8 cellular contexts compared by ENCODE assay signal in genomic region chr3:172750069-172750367, GRCh38. TPM values are rescaled to one million over a fixed set of nuclear protein-coding genes. Genes with fewer than 3 reads are reported as not detected.
DNase-seq lines count a peak whose midpoint lies in the region; ATAC-seq and TF ChIP-seq lines count a peak whose summit lies in the region.

No MANE protein-coding gene starts in this region.

- no peak for TF ChIP-seq POLR2A in NB4 (IDR thresholded peaks at IDR 0.05; ENCODE audit: extremely low read depth, insufficient read length)

- H3K27ac ChIP-seq in endodermal cell (ENCODE audit: low read depth, low read length) (peak overlapping the region; percentile 42), osteoblast (ENCODE audit: low read depth, low read length) (peak overlapping the region; percentile 99)

- DNase-seq in Caco-2 (no peak), NB4 (ENCODE audit: low read depth) (no peak), endodermal cell (no peak), osteoblast (ENCODE audit: insufficient read length, low spot score, missing footprints) (no peak), NCI-H128 (lab: John Stamatoyannopoulos, UW; ENCODE audit: unreplicated experiment) (no peak)

- intact Hi-C loops in Caco-2 (cut with micrococcal nuclease; ENCODE audit: unreplicated experiment) = loop anchor here (1.0 kb wide), 3 partner anchors 39 to 77 kb away; partner anchors contain the start of gene NCEH1

- peaks cover 43% of the 10 kb centered on the region for H3K79me2 ChIP-seq in osteoblast (ENCODE audit: insufficient read depth, low read length)

- H4K20me1 ChIP-seq in osteoblast (ENCODE audit: insufficient read depth, low read length) = no peaks in the 10 kb centered on the region

- no peaks in the 10 kb centered on the region for H3K9me3 Mint-ChIP-seq in Caco-2 (ENCODE audit: unreplicated experiment)
- no peaks in the 10 kb centered on the region for H3K9me3 Mint-ChIP-seq in endodermal cell

- no peak for TF ChIP-seq CTCF in Caco-2 (IDR thresholded peaks at IDR 0.05; ENCODE audit: insufficient read depth in 1 of 2, low read depth in 1 of 2, low read length in 1 of 2, severe bottlenecking in 1 of 2, unreplicated experiment in 1 of 2)
- TF ChIP-seq CTCF in NB4 (IDR thresholded peaks at IDR 0.05; ENCODE audit: low read depth, low read length) = no peak
- no peak for TF ChIP-seq CTCF in endodermal cell (conservative IDR thresholded peaks at IDR 0.05)
- no peak for TF ChIP-seq CTCF in osteoblast (IDR thresholded peaks at IDR 0.05; ENCODE audit: extremely low read depth, low read depth, low read length)

- peak overlapping the region; percentile 96 for H3K27ac Mint-ChIP-seq in Caco-2 (ENCODE audit: unreplicated experiment)
- H3K27ac Mint-ChIP-seq in endodermal cell = peak overlapping the region; percentile 79

- peaks cover 32% of the 10 kb centered on the region for H3K36me3 Mint-ChIP-seq in Caco-2 (ENCODE audit: insufficient read depth, unreplicated experiment)
- H3K36me3 Mint-ChIP-seq in endodermal cell (ENCODE audit: low read depth) = peaks cover 22% of the 10 kb centered on the region

- no peaks in the 10 kb centered on the region for H3K9me3 ChIP-seq in Caco-2
- H3K9me3 ChIP-seq in endodermal cell (ENCODE audit: control insufficient read depth, low read length) = no peaks in the 10 kb centered on the region
- no peaks in the 10 kb centered on the region for H3K9me3 ChIP-seq in osteoblast (ENCODE audit: low read depth, low read length)

- H3K4me1 Mint-ChIP-seq in Caco-2 (ENCODE audit: low read depth, unreplicated experiment) (peaks cover 33% of the 10 kb centered on the region), endodermal cell (peaks cover 39% of the 10 kb centered on the region)

- H3K27me3 Mint-ChIP-seq in Caco-2 (ENCODE audit: insufficient read depth, unreplicated experiment) = no peaks in the 10 kb centered on the region
- H3K27me3 Mint-ChIP-seq in endodermal cell (ENCODE audit: insufficient read depth) = no peaks in the 10 kb centered on the region

- H3K27me3 ChIP-seq in Caco-2 (replicated peaks; ENCODE audit: control insufficient read depth, insufficient read depth, low read length) = no peaks in the 10 kb centered on the region
- no peaks in the 10 kb centered on the region for H3K27me3 ChIP-seq in endodermal cell (ENCODE audit: control insufficient read depth, insufficient read depth, low read length, poor library complexity, severe bottlenecking)
- H3K27me3 ChIP-seq in osteoblast (ENCODE audit: insufficient read depth, low read length) = no peaks in the 10 kb centered on the region

- H3K4me3 Mint-ChIP-seq in Caco-2 (ENCODE audit: unreplicated experiment) (peak overlapping the region; percentile 79), endodermal cell (peak overlapping the region; percentile 97)

- H3K4me3 ChIP-seq in Caco-2 (ENCODE audit: low read depth, low read length) (peak overlapping the region; percentile 26), NB4 (ENCODE audit: low read depth, low read length) (peak overlapping the region; percentile 96), endodermal cell (ENCODE audit: low read length) (peak overlapping the region; percentile 6), osteoblast (ENCODE audit: insufficient read depth, low read length) (peak overlapping the region; percentile 94)

- CTCF ChIA-PET in Caco-2 (lab: Charles Lee) = interaction anchor here (0.6 to 1.4 kb wide), 8 partner anchors 39 to 349 kb away, joined by 3 to 23 read pairs (median 4); partner anchors contain the start of gene NCEH1

- ATAC-seq in GM19463 (IDR thresholded peaks at IDR 0.05; ENCODE audit: unreplicated experiment) (no peak), GM19328 (IDR thresholded peaks at IDR 0.05; ENCODE audit: unreplicated experiment) (no peak), HG03342 (IDR thresholded peaks at IDR 0.05; ENCODE audit: unreplicated experiment) (no peak)

- POLR2A ChIA-PET in Caco-2 (lab: Charles Lee) = interaction anchor here (0.5 to 1.9 kb wide), 10 partner anchors 9 to 273 kb away, joined by 3 to 17 read pairs (median 4); partner anchors contain the start of gene NCEH1

- H2AFZ ChIP-seq in osteoblast (ENCODE audit: low read length) = peak overlapping the region; percentile 56

- H3K4me2 ChIP-seq in osteoblast (ENCODE audit: insufficient read depth, low read length) = peak overlapping the region; percentile 94

- H3K36me3 ChIP-seq in Caco-2 (ENCODE audit: control insufficient read depth, insufficient read depth, low read length) (no peaks in the 10 kb centered on the region; the same call in 1 of the 2 replicates), endodermal cell (ENCODE audit: control insufficient read depth, insufficient read depth, low read length) (peaks cover 18% of the 10 kb centered on the region), osteoblast (ENCODE audit: insufficient read depth, low read length) (peaks cover 5% of the 10 kb centered on the region)

- 35 to 58% methylated on average over 6 to 9 of the region's 9 CpGs for WGBS in endodermal cell (ENCODE audit: insufficient coverage in 1 of 2, insufficient read length in 1 of 2), 2 experiments

- no peak overlapping the region for H3K9ac ChIP-seq in endodermal cell (ENCODE audit: extremely low read depth, low read length, poor library complexity, severe bottlenecking)

- H3K4me1 ChIP-seq in Caco-2 = peaks cover 25% of the 10 kb centered on the region
- peaks cover 3% of the 10 kb centered on the region for H3K4me1 ChIP-seq in endodermal cell (ENCODE audit: control insufficient read depth, insufficient read depth, low read length)
- H3K4me1 ChIP-seq in osteoblast (ENCODE audit: insufficient read depth, low read length) = peaks cover 41% of the 10 kb centered on the region

- no TSS peak for BruUV-seq in Caco-2 (replicated peaks; lab: Mats Ljungman, UMichigan)

RNA-seq across cellular contexts. Expression of gene ECT2, which starts 0.5 kb away (rescaled TPM):
- total RNA-seq in Caco-2 (2022) (66.6 and 68.0 TPM in 2 replicates), endodermal cell (100 to 1,000 TPM in 1 of 2 donors, 10 to 100 TPM in 1; 90.3 to 141 TPM), osteoblast (21.8 and 23.2 TPM in 2 replicates)
- 97.1 TPM for polyA plus RNA-seq in endodermal cell (2013, experiment 1 of 2)
- polyA plus RNA-seq in endodermal cell (2013, experiment 2 of 2) = 103 TPM

RNA-seq across cellular contexts. Expression of gene NCEH1, which starts 39.2 kb away (rescaled TPM):
- total RNA-seq in Caco-2 (2022) = 10.1 and 15.7 TPM in 2 replicates
- total RNA-seq in endodermal cell = 10 to 100 TPM; 14.1 to 16.5 TPM
- polyA plus RNA-seq in endodermal cell (2013, experiment 1 of 2) = 2.7 TPM
- polyA plus RNA-seq in endodermal cell (2013, experiment 2 of 2) = 2.9 TPM
- 9.7 and 10.9 TPM in 2 replicates for total RNA-seq in osteoblast

Comparison
In these comparisons a context has a peak if more than half of its experiments do, and no peak if none do; other contexts are left out.
1. H3K4me3 ChIP-seq: peak in every context shown above with its lines; median percentile 96 in NB4; 94 in osteoblast; 26 in Caco-2; 6 in endodermal cell.